Comparison of ENCODE assay signal across 9 cellular contexts in the genomic region with DNA sequence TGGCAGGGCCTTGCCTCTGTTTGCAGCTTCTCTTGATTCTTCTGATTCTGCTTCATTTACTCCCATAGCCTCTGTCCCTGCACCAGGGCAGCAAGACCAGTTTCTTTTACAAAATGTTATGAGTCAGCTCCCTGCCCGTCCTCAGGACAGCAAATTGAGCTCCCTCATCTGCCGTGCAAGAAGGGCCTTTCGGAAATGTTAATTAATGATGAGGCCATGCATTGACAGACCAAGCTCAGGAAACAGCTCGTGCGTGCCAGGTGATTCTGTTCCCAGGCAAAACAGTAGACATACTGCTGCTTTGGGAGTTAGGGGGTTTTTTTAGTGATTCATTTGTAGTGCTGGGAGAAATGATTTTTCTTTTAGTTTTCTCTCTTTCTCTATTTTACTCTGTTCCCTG.
DNase-seq lines count a peak whose midpoint lies in the region; ATAC-seq and TF ChIP-seq lines count a peak whose summit lies in the region.
"Had no signal": no experiment of that assay in that cellular context is flagged by ENCODE, and none has a peak within 500 bp of the region (broad histone marks: within the 10 kb centered on the region; RNA-seq: fewer than 3 reads in every experiment).

No MANE protein-coding gene starts in this region.

- no peak overlapping the region for H3K27ac ChIP-seq in right lobe of liver

- intact Hi-C loops in CD14-positive monocyte (cut with micrococcal nuclease) (no loop called here), right lobe of liver (cut with DNase I) (no loop called here)

- 65% methylated on average over 4 of the region's 5 CpGs for WGBS in right lobe of liver (ENCODE audit: insufficient coverage, low coverage, low lambda C conversion rate, missing lambda C conversion rate)

- no peak overlapping the region for H3K4me3 Mint-ChIP-seq in activated T-cell treated with anti-CD3 and anti-CD28 coated beads, Interleukin-2, amount 50 U/mL, for 4 hours
- no peak overlapping the region for H3K4me3 Mint-ChIP-seq in CD14-positive monocyte

- TF ChIP-seq CTCF in GM12864 (IDR thresholded peaks at IDR 0.05; ENCODE audit: low read depth, low read length, missing control alignments) (no peak), CD14-positive monocyte (IDR thresholded peaks at IDR 0.05) (no peak), right lobe of liver (IDR thresholded peaks at IDR 0.05) (no peak)

- no peak overlapping the region for H3K27ac Mint-ChIP-seq in CD14-positive monocyte

- no peaks in the 10 kb centered on the region for H3K9me3 ChIP-seq in right lobe of liver

- DNase-seq in GM12864 (ENCODE audit: low read depth) = peak; percentile 36
- DNase-seq in dermis blood vessel endothelial cell = peak; percentile 34
- DNase-seq in activated T-cell treated with anti-CD3 and anti-CD28 coated beads, Interleukin-2, amount 50 U/mL, for 4 hours = no peak
- no peak for DNase-seq in NCI-H1105 (lab: John Stamatoyannopoulos, UW)
- no peak for DNase-seq in CD14-positive monocyte (ENCODE audit: low spot score)
- no peak for DNase-seq in right lobe of liver
- DNase-seq: KBM-7 had no signal

- no peak for TF ChIP-seq POLR2A in right lobe of liver (IDR thresholded peaks at IDR 0.05)

- H3K4me1 ChIP-seq in right lobe of liver = no peaks in the 10 kb centered on the region

- H3K36me3 ChIP-seq in right lobe of liver = no peaks in the 10 kb centered on the region

- no peaks in the 10 kb centered on the region for H3K9me3 Mint-ChIP-seq in activated T-cell treated with anti-CD3 and anti-CD28 coated beads, Interleukin-2, amount 50 U/mL, for 4 hours
- H3K9me3 Mint-ChIP-seq in CD14-positive monocyte = peaks cover 0 to 3% (median 0%) of the 10 kb centered on the region in 7 donors

- H3K36me3 Mint-ChIP-seq in activated T-cell treated with anti-CD3 and anti-CD28 coated beads, Interleukin-2, amount 50 U/mL, for 4 hours (ENCODE audit: insufficient read depth) = no peaks in the 10 kb centered on the region
- H3K36me3 Mint-ChIP-seq in CD14-positive monocyte = no peaks in the 10 kb centered on the region

- H3K4me3 ChIP-seq in GM12864 (ENCODE audit: low read depth, low read length) (no peak overlapping the region), right lobe of liver (no peak overlapping the region)

- no peaks in the 10 kb centered on the region for H3K27me3 ChIP-seq in right lobe of liver

- H3K27me3 Mint-ChIP-seq in activated T-cell treated with anti-CD3 and anti-CD28 coated beads, Interleukin-2, amount 50 U/mL, for 4 hours (ENCODE audit: low read depth) = no peaks in the 10 kb centered on the region
- H3K27me3 Mint-ChIP-seq in CD14-positive monocyte (ENCODE audit: low read depth in 3 of 3) = no peaks in the 10 kb centered on the region

- peak; percentile 90 for ATAC-seq in GM19463 (IDR thresholded peaks at IDR 0.05; ENCODE audit: unreplicated experiment)
- peak; percentile 90 for ATAC-seq in HG03095 (IDR thresholded peaks at IDR 0.05; ENCODE audit: unreplicated experiment)
- no peak for ATAC-seq in activated T-cell treated with anti-CD3 and anti-CD28 coated beads, Interleukin-2, amount 50 U/mL, for 4 hours
- no peak for ATAC-seq in right lobe of liver

- H3K4me1 Mint-ChIP-seq in activated T-cell treated with anti-CD3 and anti-CD28 coated beads, Interleukin-2, amount 50 U/mL, for 4 hours (ENCODE audit: low read depth) = no peaks in the 10 kb centered on the region
- peaks cover 5% of the 10 kb centered on the region for H3K4me1 Mint-ChIP-seq in CD14-positive monocyte

Comparison
In these comparisons a context has a peak if more than half of its experiments do, and no peak if none do; other contexts are left out.
1. DNase-seq: peak in GM12864 (single experiment) and dermis blood vessel endothelial cell (single experiment); none in activated T-cell treated with anti-CD3 and anti-CD28 coated beads, Interleukin-2, amount 50 U/mL, for 4 hours (single experiment), NCI-H1105 (single experiment), CD14-positive monocyte (single experiment) and right lobe of liver (0 of 3).
2. ATAC-seq: peak in GM19463 (single experiment) and HG03095 (single experiment); none in activated T-cell treated with anti-CD3 and anti-CD28 coated beads, Interleukin-2, amount 50 U/mL, for 4 hours (0 of 2) and right lobe of liver (0 of 4).